Comparison of ENCODE assay signal across 8 cellular contexts in genomic region chr9:33818832-33819500, GRCh38. TPM values are rescaled to one million over a fixed set of nuclear protein-coding genes. Genes with fewer than 3 reads are reported as not detected.
DNase-seq lines count a peak whose midpoint lies in the region; ATAC-seq and TF ChIP-seq lines count a peak whose summit lies in the region.

No MANE protein-coding gene starts in this region.

- WGBS in aorta, 2 donors = 9 to 12% methylated on average over 5 of the region's 5 CpGs

- peak overlapping the region; percentile 92 for H3K4me3 ChIP-seq in left ventricle myocardium inferior
- H3K4me3 ChIP-seq in brain microvascular endothelial cell (ENCODE audit: low read depth, low read length) = peak overlapping the region; percentile 89
- H3K4me3 ChIP-seq in aorta (ENCODE audit: low read length in 2 of 2) = peak overlapping the region; percentile 73 to 98

- DNase-seq in left ventricle myocardium inferior (no peak), Right ventricle myocardium superior (no peak), brain microvascular endothelial cell (no peak), memory B cell (ENCODE audit: low spot score in 2 of 2) (no peak), aorta (no peak), KG1 (lab: John Stamatoyannopoulos, UW) (no peak)

- no peaks in the 10 kb centered on the region for H3K36me3 Mint-ChIP-seq in memory B cell

- peak overlapping the region; percentile 89 for H3K4me3 Mint-ChIP-seq in memory B cell

- in situ Hi-C loops in brain microvascular endothelial cell (cut with HindIII; ENCODE audit: low pct_ligation_motif_present, low sequenced_read_pairs) = no loop called here

- H3K9me3 ChIP-seq in left ventricle myocardium inferior (replicated peaks) (no peaks in the 10 kb centered on the region), aorta (ENCODE audit: control insufficient read depth, low read length) (no peaks in the 10 kb centered on the region)

- peaks cover 92% of the 10 kb centered on the region for H3K4me1 ChIP-seq in left ventricle myocardium inferior
- no peaks in the 10 kb centered on the region for H3K4me1 ChIP-seq in aorta (ENCODE audit: control insufficient read depth in 1 of 2, insufficient read depth in 2 of 2, low read length in 2 of 2)

- peak overlapping the region; percentile 99 for H3K27ac ChIP-seq in left ventricle myocardium inferior (replicated peaks)
- H3K27ac ChIP-seq in brain microvascular endothelial cell = peak overlapping the region; percentile 63
- peak overlapping the region in 1 of 2 donors; percentile 56 for H3K27ac ChIP-seq in aorta (ENCODE audit: low read depth in 1 of 2, low read length in 2 of 2)

- H3K4me1 Mint-ChIP-seq in memory B cell = peaks cover 32% of the 10 kb centered on the region

- H3K9me3 Mint-ChIP-seq in memory B cell = no peaks in the 10 kb centered on the region

- no peaks in the 10 kb centered on the region for H3K27me3 ChIP-seq in left ventricle myocardium inferior (ENCODE audit: low read depth)
- H3K27me3 ChIP-seq in brain microvascular endothelial cell (replicated peaks) = no peaks in the 10 kb centered on the region
- H3K27me3 ChIP-seq in aorta (ENCODE audit: control insufficient read depth in 1 of 2, insufficient read depth in 2 of 2, low read length in 1 of 2) = no peaks in the 10 kb centered on the region

- H3K36me3 ChIP-seq in left ventricle myocardium inferior (no peaks in the 10 kb centered on the region), brain microvascular endothelial cell (replicated peaks) (no peaks in the 10 kb centered on the region), aorta (ENCODE audit: control insufficient read depth in 1 of 2, insufficient read depth in 2 of 2, low read length in 1 of 2) (no peaks in the 10 kb centered on the region)

- TF ChIP-seq CTCF in left ventricle myocardium inferior (IDR thresholded peaks at IDR 0.05; ENCODE audit: borderline replicate concordance) (no peak), brain microvascular endothelial cell (IDR thresholded peaks at IDR 0.05; ENCODE audit: low read depth, low read length, missing control alignments) (no peak)

- H3K27ac Mint-ChIP-seq in memory B cell = peak overlapping the region; percentile 85

- intact Hi-C loops in left ventricle myocardium inferior (cut with micrococcal nuclease) (no loop called here), Right ventricle myocardium superior (cut with DNase I) (no loop called here), aorta (cut with DNase I) (loop anchor here in 1 of 2 donors (10.0 kb wide), 2 partner anchors 106 to 436 kb away; no protein-coding TSS in a partner anchor)

- ATAC-seq in Right ventricle myocardium superior (ENCODE audit: poor library complexity) (no peak), memory B cell (ENCODE audit: low read depth) (no peak), aorta (ENCODE audit: low FRiP score) (no peak), GM21390 (IDR thresholded peaks at IDR 0.05; ENCODE audit: unreplicated experiment) (no peak), GM19467 (IDR thresholded peaks at IDR 0.05; ENCODE audit: unreplicated experiment) (no peak)

- H3K27me3 Mint-ChIP-seq in memory B cell = no peaks in the 10 kb centered on the region

RNA-seq across cellular contexts. Expression of gene UBE2R2, which starts 2.0 kb away (rescaled TPM):
- total RNA-seq in left ventricle myocardium inferior (40.6 TPM), Right ventricle myocardium superior (44.4 TPM), aorta (10 to 100 TPM; 34.3 to 35.4 TPM)
- 10 to 100 TPM; 18.1 to 19.0 TPM for polyA plus RNA-seq in aorta

RNA-seq across cellular contexts. Expression of gene PRSS3, which starts 23.6 kb away (rescaled TPM):
- not detected for total RNA-seq in left ventricle myocardium inferior
- total RNA-seq in Right ventricle myocardium superior = not detected
- not detected for total RNA-seq in aorta
- 10 to 100 TPM in 1 of 2 donors, 1 to 10 TPM in 1; 2.0 to 59.5 TPM for polyA plus RNA-seq in aorta
